ENCODE assay signal across 8 cellular contexts in the genomic region with DNA sequence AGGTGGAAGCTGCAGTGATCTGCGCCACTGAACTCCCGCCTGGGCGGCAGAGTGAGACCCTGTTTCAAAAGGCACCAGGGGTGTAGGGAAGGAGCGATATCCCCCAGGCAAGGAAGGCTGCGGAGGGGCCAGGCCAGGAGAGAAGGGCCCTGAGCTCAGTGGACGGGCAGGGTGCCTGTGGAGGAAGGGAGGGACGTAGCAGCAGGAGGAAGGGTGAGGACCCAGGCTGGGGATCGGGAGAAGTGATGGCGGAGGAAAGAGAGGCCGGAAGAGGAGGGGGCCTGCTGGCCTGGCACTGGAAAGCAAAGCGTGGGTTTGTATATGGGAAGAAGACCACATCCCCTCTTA. TPM values are rescaled to one million over a fixed set of nuclear protein-coding genes. Genes with fewer than 3 reads are reported as not detected.
DNase-seq lines count a peak whose midpoint lies in the region; ATAC-seq, FAIRE-seq and TF ChIP-seq lines count a peak whose summit lies in the region.

No MANE protein-coding gene starts in this region.

- peak overlapping the region; percentile 69 for H3K27ac ChIP-seq in CD4-positive, alpha-beta T cell (ENCODE audit: low read depth, low read length)
- H3K27ac ChIP-seq in ascending aorta (peak overlapping the region; percentile 81 to 82), thoracic aorta (peak overlapping the region; percentile 59 to 63)

- H3K36me3 ChIP-seq in H7 (replicated peaks; ENCODE audit: control insufficient read depth, insufficient read depth, low read length) (no peaks in the 10 kb centered on the region), ascending aorta (no peaks in the 10 kb centered on the region), thoracic aorta (no peaks in the 10 kb centered on the region)

- peak overlapping the region; percentile 92 for H3K27ac Mint-ChIP-seq in CD4-positive, alpha-beta T cell

- H3K4me1 ChIP-seq in ascending aorta (peaks cover 0 to 15% of the 10 kb centered on the region in 2 donors), thoracic aorta (ENCODE audit: control insufficient read depth in 1 of 2, low read depth in 2 of 2) (peaks cover 10 to 23% of the 10 kb centered on the region in 2 donors)

- TF ChIP-seq CTCF in CD4-positive, alpha-beta T cell (IDR thresholded peaks at IDR 0.05) = no peak
- no peak for TF ChIP-seq CTCF in ascending aorta (IDR thresholded peaks at IDR 0.05)
- TF ChIP-seq CTCF in thoracic aorta (IDR thresholded peaks at IDR 0.05) = no peak

- ATAC-seq in CD4-positive, alpha-beta T cell (ENCODE audit: poor library complexity) = no peak
- ATAC-seq in left lobe of liver (peak; percentile 4), thoracic aorta (ENCODE audit: insufficient number of reproducible peaks, low FRiP score, low read depth) (no peak)

- no peaks in the 10 kb centered on the region for H3K36me3 Mint-ChIP-seq in CD4-positive, alpha-beta T cell (ENCODE audit: low read depth)

- no peaks in the 10 kb centered on the region for H3K9me3 Mint-ChIP-seq in CD4-positive, alpha-beta T cell

- POLR2A ChIA-PET in CD4-positive, alpha-beta T cell (lab: Charles Lee) = no interaction called here

- peak overlapping the region; percentile 96 for H3K4me3 Mint-ChIP-seq in CD4-positive, alpha-beta T cell

- FAIRE-seq in frontal cortex (lab: Jason Lieb, UNC) = no peak

- intact Hi-C loops in CD4-positive, alpha-beta T cell (cut with DNase I, micrococcal nuclease) = loop anchor here in 1 of 2 experiments (5.0 kb wide), 1 partner anchor 42 kb away; no protein-coding TSS in a partner anchor
- intact Hi-C loops in ascending aorta (cut with DNase I) = no loop called here

- H3K27me3 ChIP-seq in CD4-positive, alpha-beta T cell (ENCODE audit: control insufficient read depth, insufficient read depth, low read length) = no peaks in the 10 kb centered on the region
- H3K27me3 ChIP-seq in H7 (ENCODE audit: control insufficient read depth, insufficient read depth, low read length) = peaks cover 13% of the 10 kb centered on the region; the same call in 1 of the 2 replicates
- no peaks in the 10 kb centered on the region for H3K27me3 ChIP-seq in ascending aorta
- no peaks in the 10 kb centered on the region for H3K27me3 ChIP-seq in thoracic aorta (replicated peaks; ENCODE audit: insufficient read depth)

- H3K9me3 ChIP-seq in CD4-positive, alpha-beta T cell (ENCODE audit: control insufficient read depth, low read length) = no peaks in the 10 kb centered on the region
- H3K9me3 ChIP-seq in ascending aorta (no peaks in the 10 kb centered on the region), thoracic aorta (no peaks in the 10 kb centered on the region)

- CTCF ChIA-PET in CD4-positive, alpha-beta T cell (lab: Charles Lee) = no interaction called here

- no peaks in the 10 kb centered on the region for H3K27me3 Mint-ChIP-seq in CD4-positive, alpha-beta T cell

- no peak for DNase-seq in CD4-positive, alpha-beta T cell
- DNase-seq in H7 (peak; percentile 66), ascending aorta (ENCODE audit: low spot score in 2 of 2) (no peak), left lobe of liver (ENCODE audit: low spot score) (no peak), thoracic aorta (ENCODE audit: low spot score) (no peak), NCI-H1092 (lab: John Stamatoyannopoulos, UW) (no peak), frontal cortex (ENCODE audit: low spot score in 2 of 2) (no peak), NCI-H2081 (lab: John Stamatoyannopoulos, UW) (no peak)

- H3K4me3 ChIP-seq in H7 (ENCODE audit: insufficient read depth, low read depth, low read length) (peak overlapping the region; percentile 64), ascending aorta (peak overlapping the region; percentile 57 to 71), thoracic aorta (peak overlapping the region; percentile 75)

- H3K4me1 Mint-ChIP-seq in CD4-positive, alpha-beta T cell (ENCODE audit: low read depth) = peaks cover 45% of the 10 kb centered on the region

RNA-seq across cellular contexts. Expression of a gene that starts 45.6 kb away (rescaled TPM):
- 1 to 10 TPM; 2.7 to 4.2 TPM for total RNA-seq in CD4-positive, alpha-beta T cell
- total RNA-seq in H7 (2014; rRNA removed; shearing (Covaris generic)) = 0.10 and 1.1 TPM in 2 replicates
- total RNA-seq in ascending aorta = 23.1 TPM
- total RNA-seq in left lobe of liver = 4.8 TPM
- total RNA-seq in thoracic aorta = 10 to 100 TPM; 64.1 to 69.7 TPM
- 1.2 TPM for total RNA-seq in frontal cortex
